ENCODE assay signal across 8 cellular contexts in the genomic region with DNA sequence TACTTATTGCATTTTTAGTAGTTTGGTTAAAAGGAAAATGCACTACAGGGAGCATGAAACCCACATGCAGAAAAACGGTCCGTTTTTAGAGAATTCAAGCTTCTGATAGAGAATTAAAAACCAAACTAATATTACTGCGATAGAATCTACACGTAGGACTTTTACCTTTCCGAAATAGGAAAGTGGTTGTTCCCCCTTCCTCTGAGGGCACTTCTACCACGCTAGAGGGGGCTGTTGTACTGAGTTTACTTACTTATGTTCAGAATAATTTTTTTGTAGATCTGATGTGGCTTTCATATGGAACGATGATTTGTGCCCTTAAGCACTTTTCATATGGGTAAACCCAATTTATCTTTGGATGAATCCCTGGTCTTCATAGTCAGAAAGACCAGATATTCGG.
A peak's percentile ranks its signal among the peaks of the same experiment; 100 is the strongest.
DNase-seq lines count a peak whose midpoint lies in the region; ATAC-seq and TF ChIP-seq lines count a peak whose summit lies in the region.

No MANE protein-coding gene starts in this region.

- no peaks in the 10 kb centered on the region for H3K9me3 Mint-ChIP-seq in chondrocyte (ENCODE audit: low read depth)
- H3K9me3 Mint-ChIP-seq in activated T-helper 2 cell treated with anti-CD3 and anti-CD28 coated beads, Interferon-gamma antibody, Interleukin-2, Interleukin-4, amounts not matched to agents 10 μg/mL and 5 μg/mL and 100 μg/mL, durations not matched to agents 14 hours and 24 hours and 36 hours, result no peaks in the 10 kb centered on the region

- 19 to 21% methylated on average over 8 of the region's 8 CpGs for WGBS in lung, 2 donors
- WGBS in testis, 2 donors, result 30 to 37% methylated on average over 8 of the region's 8 CpGs

- no peak overlapping the region for H3K27ac Mint-ChIP-seq in T-helper 17 cell
- no peak overlapping the region for H3K27ac Mint-ChIP-seq in chondrocyte (ENCODE audit: unreplicated experiment)
- no peak overlapping the region for H3K27ac Mint-ChIP-seq in activated T-helper 2 cell treated with anti-CD3 and anti-CD28 coated beads, Interferon-gamma antibody, Interleukin-2, Interleukin-4, amounts not matched to agents 10 μg/mL and 5 μg/mL and 100 μg/mL, durations not matched to agents 14 hours and 24 hours and 36 hours

- H3K27me3 ChIP-seq in lung (ENCODE audit: control insufficient read depth, insufficient read depth) (no peaks in the 10 kb centered on the region), testis (no peaks in the 10 kb centered on the region)

- H3K4me1 ChIP-seq in lung (ENCODE audit: control insufficient read depth in 2 of 2, insufficient read depth in 2 of 2, low read length in 2 of 2), result peaks cover 1 to 5% of the 10 kb centered on the region in 2 donors
- no peaks in the 10 kb centered on the region for H3K4me1 ChIP-seq in testis

- no peak for DNase-seq in Right ventricle myocardium inferior (ENCODE audit: missing footprints)
- no peak for DNase-seq in cardiac septum (ENCODE audit: low spot score)
- peak; percentile 19 for DNase-seq in NCI-H1436 treated with DMSO at 0.1 percent for 48 hours (lab: John Stamatoyannopoulos, UW)
- peak in 1 of 3 donors; percentile 27 for DNase-seq in T-helper 17 cell
- DNase-seq in chondrocyte (ENCODE audit: low spot score), result no peak
- DNase-seq in lung (ENCODE audit: low spot score), result peak; percentile 47
- peak; percentile 62 for DNase-seq in testis
- no peak for DNase-seq in activated T-helper 2 cell treated with anti-CD3 and anti-CD28 coated beads, Interferon-gamma antibody, Interleukin-2, Interleukin-4, amounts not matched to agents 10 μg/mL and 5 μg/mL and 100 μg/mL, durations not matched to agents 14 hours and 24 hours and 36 hours (ENCODE audit: low spot score)

- H3K4me3 ChIP-seq in lung, result no peak overlapping the region
- no peak overlapping the region for H3K4me3 ChIP-seq in testis

- peaks cover 8% of the 10 kb centered on the region for H3K4me1 Mint-ChIP-seq in T-helper 17 cell
- peaks cover 3% of the 10 kb centered on the region for H3K4me1 Mint-ChIP-seq in chondrocyte (ENCODE audit: low read depth)
- H3K4me1 Mint-ChIP-seq in activated T-helper 2 cell treated with anti-CD3 and anti-CD28 coated beads, Interferon-gamma antibody, Interleukin-2, Interleukin-4, amounts not matched to agents 10 μg/mL and 5 μg/mL and 100 μg/mL, durations not matched to agents 14 hours and 24 hours and 36 hours (ENCODE audit: low read depth), result peaks cover 6% of the 10 kb centered on the region

- H3K9me3 ChIP-seq in T-helper 17 cell (ENCODE audit: control insufficient read depth, low read length, poor library complexity, severe bottlenecking), result no peaks in the 10 kb centered on the region
- H3K9me3 ChIP-seq in lung (ENCODE audit: control insufficient read depth in 2 of 2, insufficient read depth in 1 of 2, low read length in 1 of 2), result no peaks in the 10 kb centered on the region
- no peaks in the 10 kb centered on the region for H3K9me3 ChIP-seq in testis

- intact Hi-C loops in Right ventricle myocardium inferior (cut with DNase I), result loop anchor here (2.0 to 5.0 kb wide), 5 partner anchors 267 to 494 kb away; no protein-coding TSS in a partner anchor
- intact Hi-C loops in cardiac septum (cut with DNase I), result loop anchor here (1.0 to 10.0 kb wide), 4 partner anchors 297 to 521 kb away; no protein-coding TSS in a partner anchor
- intact Hi-C loops in testis (cut with DNase I; ENCODE audit: low total_unique reads), result loop anchor here (10.0 kb wide), 1 partner anchor 521 kb away; no protein-coding TSS in a partner anchor
- intact Hi-C loops in activated T-helper 2 cell treated with anti-CD3 and anti-CD28 coated beads, Interferon-gamma antibody, Interleukin-2, Interleukin-4, amounts not matched to agents 10 μg/mL and 5 μg/mL and 100 μg/mL, durations not matched to agents 14 hours and 24 hours and 36 hours (cut with micrococcal nuclease), result loop anchor here (1.0 to 10.0 kb wide), 6 partner anchors 268 to 829 kb away; partner anchors contain the start of gene ASF1A

- H3K36me3 ChIP-seq in lung (ENCODE audit: control insufficient read depth in 2 of 2, insufficient read depth in 2 of 2, low read length in 2 of 2) (no peaks in the 10 kb centered on the region), testis (ENCODE audit: low read depth, missing control alignments) (no peaks in the 10 kb centered on the region)

- TF ChIP-seq CTCF in chondrocyte (IDR thresholded peaks at IDR 0.05), result peak; percentile 95
- TF ChIP-seq CTCF in lung (IDR thresholded peaks at IDR 0.05; ENCODE audit: control extremely low read depth, extremely low read depth), result peak; percentile 32
- peak; percentile 49 to 68 (median 67) for TF ChIP-seq CTCF in testis (IDR thresholded peaks at IDR 0.05)

- no peak for TF ChIP-seq POLR2A in testis (IDR thresholded peaks at IDR 0.05)

- ATAC-seq in Right ventricle myocardium inferior (peak; percentile 58), T-helper 17 cell (peak; percentile 72), lung (ENCODE audit: insufficient read depth, low FRiP score) (no peak)

- H3K27me3 Mint-ChIP-seq in T-helper 17 cell, result peaks cover 28% of the 10 kb centered on the region
- H3K27me3 Mint-ChIP-seq in chondrocyte (ENCODE audit: low read depth), result peaks cover 17% of the 10 kb centered on the region
- peaks cover 26% of the 10 kb centered on the region for H3K27me3 Mint-ChIP-seq in activated T-helper 2 cell treated with anti-CD3 and anti-CD28 coated beads, Interferon-gamma antibody, Interleukin-2, Interleukin-4, amounts not matched to agents 10 μg/mL and 5 μg/mL and 100 μg/mL, durations not matched to agents 14 hours and 24 hours and 36 hours (ENCODE audit: low read depth)

- H3K4me3 Mint-ChIP-seq in T-helper 17 cell (no peak overlapping the region), chondrocyte (ENCODE audit: unreplicated experiment) (no peak overlapping the region)
- no peak overlapping the region for H3K4me3 Mint-ChIP-seq in activated T-helper 2 cell treated with anti-CD3 and anti-CD28 coated beads, Interferon-gamma antibody, Interleukin-2, Interleukin-4, amounts not matched to agents 10 μg/mL and 5 μg/mL and 100 μg/mL, durations not matched to agents 14 hours and 24 hours and 36 hours (ENCODE audit: low read depth)

- H3K36me3 Mint-ChIP-seq in T-helper 17 cell (ENCODE audit: low read depth) (no peaks in the 10 kb centered on the region), chondrocyte (ENCODE audit: low read depth) (no peaks in the 10 kb centered on the region)
- no peaks in the 10 kb centered on the region for H3K36me3 Mint-ChIP-seq in activated T-helper 2 cell treated with anti-CD3 and anti-CD28 coated beads, Interferon-gamma antibody, Interleukin-2, Interleukin-4, amounts not matched to agents 10 μg/mL and 5 μg/mL and 100 μg/mL, durations not matched to agents 14 hours and 24 hours and 36 hours (ENCODE audit: low read depth)

- H3K27ac ChIP-seq in lung (ENCODE audit: low read depth in 1 of 2, low read length in 1 of 2), result peak overlapping the region in 1 of 2 donors; percentile 27
- H3K27ac ChIP-seq in testis, result no peak overlapping the region

Comparison
In these comparisons a context has a peak if more than half of its experiments do, and no peak if none do; other contexts are left out.
1. DNase-seq: peak in NCI-H1436 treated with DMSO at 0.1 percent for 48 hours (single experiment), lung (single experiment) and testis (single experiment); none in Right ventricle myocardium inferior (single experiment), cardiac septum (single experiment), chondrocyte (single experiment) and activated T-helper 2 cell treated with anti-CD3 and anti-CD28 coated beads, Interferon-gamma antibody, Interleukin-2, Interleukin-4, amounts not matched to agents 10 μg/mL and 5 μg/mL and 100 μg/mL, durations not matched to agents 14 hours and 24 hours and 36 hours (single experiment).
2. CTCF ChIP-seq: peak in every context shown above with its lines; median percentile 95 in chondrocyte; 67 in testis; 32 in lung.